Comparison of ENCODE assay signal across 15 cellular contexts in the genomic region with DNA sequence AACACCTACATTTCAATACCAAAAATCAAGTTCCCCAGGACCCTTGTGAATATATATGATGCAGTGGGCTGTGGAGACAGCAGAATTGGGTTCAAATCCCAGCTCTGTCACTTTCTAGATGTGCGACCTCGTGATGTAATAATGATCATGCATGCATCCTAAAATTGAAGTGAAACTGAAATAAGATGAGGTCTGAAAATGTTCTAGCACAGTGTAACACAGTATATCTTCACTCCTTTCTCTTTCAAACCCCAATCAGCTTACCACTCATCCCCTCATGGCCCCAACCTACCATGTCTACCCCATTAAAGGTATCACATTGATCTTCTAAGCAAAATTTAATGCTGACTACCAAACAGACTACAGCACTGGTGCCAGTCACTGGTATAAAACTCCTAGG.
A peak's percentile ranks its signal among the peaks of the same experiment; 100 is the strongest.
DNase-seq lines count a peak whose midpoint lies in the region; ATAC-seq, FAIRE-seq and TF ChIP-seq lines count a peak whose summit lies in the region.
"Had no signal": no experiment of that assay in that cellular context is flagged by ENCODE, and none has a peak within 500 bp of the region (broad histone marks: within the 10 kb centered on the region; RNA-seq: fewer than 3 reads in every experiment).

No MANE protein-coding gene starts in this region.

- peak; percentile 87 for FAIRE-seq in GM12891 (lab: Jason Lieb, UNC)

- no peak overlapping the region for H3K27ac ChIP-seq in coronary artery

- DNase-seq in GM12891 (ENCODE audit: insufficient read length, low spot score) (no peak), foreskin fibroblast (no peak), amygdala (lab: John Stamatoyannopoulos, UW) (no peak), coronary artery (ENCODE audit: low spot score) (no peak)
- DNase-seq: C1 segment of cervical spinal cord, DMS 273 treated with DMSO at 0.1 percent for 48 hours, H7, NCI-H187 treated with DMSO at 0.1 percent for 48 hours, NCI-H446, SHP77 treated with DMSO at 0.1 percent for 48 hours, T-helper 17 cell had no signal

- TF ChIP-seq CTCF in foreskin fibroblast (IDR thresholded peaks at IDR 0.05; ENCODE audit: low read depth, low read length) (no peak), coronary artery (IDR thresholded peaks at IDR 0.05) (no peak)

- H3K4me3 ChIP-seq in foreskin fibroblast (ENCODE audit: low read depth in 1 of 2, low read length in 2 of 2): no peak overlapping the region
- no peak overlapping the region for H3K4me3 ChIP-seq in coronary artery

- ATAC-seq in GM19395 (IDR thresholded peaks at IDR 0.05; ENCODE audit: unreplicated experiment) (peak; percentile 58), GM21717 (IDR thresholded peaks at IDR 0.05; ENCODE audit: unreplicated experiment) (peak; percentile 83), HG03378 (IDR thresholded peaks at IDR 0.05; ENCODE audit: unreplicated experiment) (peak; percentile 60), GM21723 (IDR thresholded peaks at IDR 0.05; ENCODE audit: unreplicated experiment) (no peak)
- ATAC-seq: T-helper 17 cell had no signal

- no peak for TF ChIP-seq POLR2A in GM12891 (IDR thresholded peaks at IDR 0.05; ENCODE audit: low read depth, low read length)

TF ChIP-seq in GM12891, 5 proteins besides CTCF, POLR2A, EP300 and RAD21:
- no peak for TF ChIP-seq POLR2AphosphoS5 (IDR thresholded peaks at IDR 0.05; ENCODE audit: low read depth, low read length)
- no peak for TF ChIP-seq SPI1 (IDR thresholded peaks at IDR 0.05; ENCODE audit: low read depth, low read length)
- TF ChIP-seq POU2F2 (IDR thresholded peaks at IDR 0.05; ENCODE audit: low read depth, low read length): no peak
- TF ChIP-seq PAX5 (IDR thresholded peaks at IDR 0.05; ENCODE audit: insufficient read depth, low read length, severe bottlenecking): no peak
- no peak for TF ChIP-seq TAF1 (IDR thresholded peaks at IDR 0.05; ENCODE audit: low read depth, low read length)
